Comparison of ENCODE assay signal across 7 cellular contexts in genomic region chr4:126007142-126007541, GRCh38.
"Had no signal": no experiment of that assay in that cellular context is flagged by ENCODE, and none has a peak within 500 bp of the region (broad histone marks: within the 10 kb centered on the region; RNA-seq: fewer than 3 reads in every experiment).

No MANE protein-coding gene starts in this region.

- FAIRE-seq: HTR-8/SVneo, K562 had no signal

- H3K27ac ChIP-seq: HL-60, KMS-11 had no signal

- ATAC-seq: K562 had no signal

- H3K9ac ChIP-seq: KMS-11 had no signal

- DNase-seq: IMR-90, KBM-7, KG1 had no signal

- H3K4me3 ChIP-seq: K562 had no signal

- H3K4me2 ChIP-seq: KMS-11 had no signal
